8 cellular contexts compared by ENCODE assay signal in the genomic region with DNA sequence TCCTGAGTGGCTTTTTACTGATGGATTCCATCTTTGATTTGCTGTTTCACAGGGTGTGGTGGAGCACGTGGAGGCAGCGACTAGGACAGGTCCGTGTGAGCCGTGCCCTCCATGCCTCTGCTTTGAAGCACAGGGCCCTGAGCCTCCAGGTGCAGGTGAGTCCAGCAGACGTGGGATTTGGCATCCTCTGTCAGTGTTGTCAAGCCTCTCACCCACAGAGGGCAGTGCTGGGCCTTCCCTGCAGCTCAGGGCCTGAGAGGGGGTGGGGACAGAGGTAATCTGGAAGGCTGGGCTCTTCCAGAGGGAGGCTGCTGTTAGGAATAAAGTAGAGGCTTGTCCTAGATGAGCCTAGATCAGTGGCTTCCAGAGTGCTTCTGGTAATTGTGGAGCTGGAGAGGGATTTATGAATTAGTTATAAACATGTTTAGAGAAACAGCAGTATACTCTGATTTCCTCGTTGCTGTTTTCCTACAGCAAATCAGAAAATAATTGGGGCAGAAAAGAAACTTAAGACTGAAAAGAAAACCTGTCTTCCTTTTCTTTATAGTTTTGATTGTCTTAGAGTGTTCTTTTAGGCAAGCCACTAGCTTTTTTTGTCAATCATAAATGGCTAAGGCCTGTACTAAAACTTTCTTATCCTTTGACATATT.
A peak's percentile ranks its signal among the peaks of the same experiment; 100 is the strongest.
DNase-seq lines count a peak whose midpoint lies in the region; ATAC-seq and TF ChIP-seq lines count a peak whose summit lies in the region.

No MANE protein-coding gene starts in this region.

- no peak for TF ChIP-seq POLR2A in sigmoid colon (IDR thresholded peaks at IDR 0.05)

- H3K4me3 ChIP-seq in astrocyte of the cerebellum (ENCODE audit: low read depth, low read length) (no peak overlapping the region), sigmoid colon (no peak overlapping the region)

- ATAC-seq in HG02973 (IDR thresholded peaks at IDR 0.05; ENCODE audit: unreplicated experiment) (no peak), HG03159 (IDR thresholded peaks at IDR 0.05; ENCODE audit: unreplicated experiment) (no peak)

- H3K36me3 ChIP-seq in sigmoid colon = peaks cover 0 to 7% (median 0%) of the 10 kb centered on the region in 4 donors

- no peak for TF ChIP-seq EP300 in sigmoid colon (IDR thresholded peaks at IDR 0.05)

- peak; percentile 96 for TF ChIP-seq CTCF in astrocyte of the cerebellum (IDR thresholded peaks at IDR 0.05; ENCODE audit: low read depth, low read length, missing control alignments)
- peak; percentile 53 to 80 (median 78) for TF ChIP-seq CTCF in sigmoid colon (IDR thresholded peaks at IDR 0.05)

- peaks cover 0 to 8% (median 5%) of the 10 kb centered on the region in 4 donors for H3K4me1 ChIP-seq in sigmoid colon

- no peaks in the 10 kb centered on the region for H3K27me3 ChIP-seq in sigmoid colon

- whole genome bisulfite sequencing in sigmoid colon, 2 donors = 15 to 50% methylated on average over 6 of the region's 6 CpGs

- intact Hi-C loops in sigmoid colon (cut with DNase I) = loop anchor here (1.0 to 2.0 kb wide), 2 partner anchors 69 to 73 kb away; no protein-coding TSS in a partner anchor

- peak; percentile 91 for DNase-seq in GM03348 (ENCODE audit: low spot score)
- DNase-seq in NCI-H1092 treated with DMSO at 0.1 percent for 48 hours (lab: John Stamatoyannopoulos, UW) = peak; percentile 71
- DNase-seq in T follicular helper cell (ENCODE audit: low read depth) = peak; percentile 12
- peak; percentile 56 for DNase-seq in astrocyte of the cerebellum (ENCODE audit: low read depth)
- DNase-seq in hepatic stellate cell (ENCODE audit: low spot score) = peak; percentile 73
- DNase-seq in sigmoid colon = peak; percentile 87

- no peaks in the 10 kb centered on the region for H3K9me3 ChIP-seq in sigmoid colon

- H3K27ac ChIP-seq in sigmoid colon = peak overlapping the region in 2 of 4 donors; percentile 27 to 44

- in situ Hi-C loops in astrocyte of the cerebellum (cut with HindIII; ENCODE audit: low sequenced_read_pairs) = no loop called here

Comparison
In these comparisons a context has a peak if more than half of its experiments do, and no peak if none do; other contexts are left out.
1. DNase-seq: peak in every context shown above with its lines; median percentile 91 in GM03348; 87 in sigmoid colon; 73 in hepatic stellate cell; 71 in NCI-H1092 treated with DMSO at 0.1 percent for 48 hours; 56 in astrocyte of the cerebellum; 12 in T follicular helper cell.